In the genomic region with DNA sequence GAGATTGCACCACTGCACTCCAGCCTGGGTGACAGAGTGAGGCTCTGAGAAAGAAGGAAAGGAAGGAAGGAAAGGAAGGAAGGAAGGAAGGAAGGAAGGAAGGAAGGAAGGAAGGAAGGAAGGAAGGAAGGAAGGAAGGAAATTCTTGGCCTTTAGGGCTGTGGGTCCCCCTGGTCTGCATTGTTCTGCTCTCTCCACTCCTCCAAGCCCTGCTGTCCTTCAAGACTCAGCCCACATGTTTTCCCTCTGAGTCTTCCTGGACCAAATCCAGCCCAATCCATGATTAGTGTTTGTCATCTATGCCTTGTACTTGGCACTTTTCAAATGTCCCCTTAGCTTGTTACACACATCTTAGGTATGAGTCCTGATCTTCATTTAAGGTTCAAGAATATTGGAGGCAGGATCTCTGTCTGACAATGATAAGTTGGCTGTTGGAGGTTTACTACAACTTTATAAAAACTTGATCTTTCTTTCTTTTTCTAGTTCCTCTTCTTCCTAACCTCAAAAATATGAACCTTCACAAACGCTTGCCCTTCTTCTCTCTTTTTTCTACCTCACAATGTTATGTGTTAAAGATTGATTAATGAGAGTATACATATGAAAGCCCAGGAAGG, we compare ENCODE assay signal across 9 cellular contexts. TPM values are rescaled to one million over a fixed set of nuclear protein-coding genes. Genes with fewer than 3 reads are reported as not detected.
DNase-seq lines count a peak whose midpoint lies in the region; ATAC-seq, FAIRE-seq and TF ChIP-seq lines count a peak whose summit lies in the region.
"Had no signal": no experiment of that assay in that cellular context is flagged by ENCODE, and none has a peak within 500 bp of the region (broad histone marks: within the 10 kb centered on the region; RNA-seq: fewer than 3 reads in every experiment).

No MANE protein-coding gene starts in this region.

- TF ChIP-seq CTCF in IMR-90 (conservative IDR thresholded peaks at IDR 0.05; ENCODE audit: low read depth, low read length) (no peak), epithelial cell of esophagus (IDR thresholded peaks at IDR 0.05; ENCODE audit: insufficient read depth, low read depth, low read length, missing control alignments) (no peak), kidney (IDR thresholded peaks at IDR 0.05; ENCODE audit: borderline replicate concordance, extremely low read depth, insufficient read depth) (no peak)

- intact Hi-C loops in IMR-90 (cut with micrococcal nuclease) (no loop called here), kidney (cut with DNase I) (no loop called here)

- H3K4ac ChIP-seq in IMR-90 (ENCODE audit: low read depth, low read length) = no peak overlapping the region; the same call in 1 of the 2 replicates

- no peak overlapping the region for H2AK9ac ChIP-seq in IMR-90 (replicated peaks; ENCODE audit: low read depth, low read length, poor library complexity)

- no peak overlapping the region for H4K8ac ChIP-seq in IMR-90 (ENCODE audit: low read depth in 2 of 2, low read length in 2 of 2)

- peak overlapping the region; percentile 67 for H2BK20ac ChIP-seq in IMR-90 (ENCODE audit: low read depth, low read length)

- H3K9me1 ChIP-seq in IMR-90 (ENCODE audit: insufficient read depth, low read length) = peaks cover 5% of the 10 kb centered on the region; the same call in 1 of the 2 replicates

- 0 out of 2 replicates have a peak overlapping the region, but pooled peaks have one; percentile 30 for H2BK120ac ChIP-seq in IMR-90 (ENCODE audit: low read depth, low read length)

- no peak overlapping the region for H3K23ac ChIP-seq in IMR-90 (ENCODE audit: low read depth, low read length)

- TF ChIP-seq POLR2A in IMR-90 (IDR thresholded peaks at IDR 0.05; ENCODE audit: low read depth, low read length) = no peak

- no peak overlapping the region for H2BK15ac ChIP-seq in IMR-90 (ENCODE audit: low read depth, low read length)

- H3K9ac ChIP-seq in IMR-90 (ENCODE audit: low read depth, low read length) (no peak overlapping the region), kidney (ENCODE audit: low read length in 2 of 2) (no peak overlapping the region)

- H3K4me3 ChIP-seq in IMR-90 (ENCODE audit: insufficient read depth, low read depth, low read length) (no peak overlapping the region), epithelial cell of esophagus (ENCODE audit: low read length) (no peak overlapping the region), kidney (ENCODE audit: low read length in 2 of 2) (no peak overlapping the region)

- no peak for TF ChIP-seq RAD21 in IMR-90 (IDR thresholded peaks at IDR 0.05; ENCODE audit: low read length)

- H3K27ac ChIP-seq in IMR-90 (ENCODE audit: insufficient read depth, low read length) (no peak overlapping the region), kidney (ENCODE audit: low read depth in 2 of 2, low read length in 2 of 2) (no peak overlapping the region)

- H3K36me3 ChIP-seq in IMR-90 (ENCODE audit: control insufficient read depth, insufficient read depth, low read length) (no peaks in the 10 kb centered on the region), kidney (ENCODE audit: control insufficient read depth in 1 of 2, insufficient read depth in 2 of 2, low read length in 2 of 2) (no peaks in the 10 kb centered on the region)

- H3K4me2 ChIP-seq in IMR-90 (ENCODE audit: low read depth, low read length) = no peak overlapping the region

- H4K91ac ChIP-seq in IMR-90 (ENCODE audit: insufficient read depth, low read depth, low read length) = no peak overlapping the region

- CTCF ChIA-PET in IMR-90 (lab: Yijun Ruan, JAX) = no interaction called here

- WGBS in IMR-90 (ENCODE audit: extremely low coverage in 2 of 2, insufficient read length in 1 of 2), 2 experiments = no CpG with 5 or more reads among the region's 1 CpG

- FAIRE-seq in kidney (lab: Jason Lieb, UNC) = no peak

- H2AFZ ChIP-seq in IMR-90 (replicated peaks; ENCODE audit: low read length, poor library complexity) = peak overlapping the region; percentile 71

- H3K4me1 ChIP-seq in IMR-90 (ENCODE audit: control insufficient read depth, insufficient read depth, low read length) (peaks cover 1% of the 10 kb centered on the region; the same call in 1 of the 2 replicates), kidney (ENCODE audit: control insufficient read depth in 1 of 2, insufficient read depth in 1 of 2, low read depth in 1 of 2, low read length in 2 of 2) (peaks cover 2 to 3% of the 10 kb centered on the region in 2 donors)

- 0 out of 2 replicates have a peak overlapping the region, but pooled peaks have one; percentile 3 for H2AK5ac ChIP-seq in IMR-90 (ENCODE audit: low read depth, low read length)

- no peak overlapping the region for H3K56ac ChIP-seq in IMR-90 (ENCODE audit: extremely low read depth, insufficient read depth, low read length)

- in situ Hi-C loops in IMR-90 (cut with MboI; ENCODE audit: low sequenced_read_pairs) = no loop called here

- no peaks in the 10 kb centered on the region for H3K27me3 ChIP-seq in IMR-90 (ENCODE audit: control insufficient read depth, insufficient read depth, low read length)

- POLR2A ChIA-PET in IMR-90 (lab: Charles Lee; ENCODE audit: unreplicated experiment) = no interaction called here

- H3K79me1 ChIP-seq in IMR-90 (ENCODE audit: low read depth in 1 of 2, low read length in 2 of 2) = no peaks in the 10 kb centered on the region

- no peaks in the 10 kb centered on the region for H4K20me1 ChIP-seq in IMR-90 (ENCODE audit: insufficient read depth, low read length)

- dilution Hi-C loops in IMR-90 (cut with HindIII; ENCODE audit: low sequenced_read_pairs, unreplicated experiment) = no loop called here

- H3K14ac ChIP-seq in IMR-90 (replicated peaks; ENCODE audit: low read depth, low read length) = peak overlapping the region; percentile 25; the same call in 1 of the 2 replicates

- peak overlapping the region; percentile 1 for H2BK5ac ChIP-seq in IMR-90 (ENCODE audit: low read depth, low read length, poor library complexity, severe bottlenecking)

- ATAC-seq in GM21447 (IDR thresholded peaks at IDR 0.05; ENCODE audit: unreplicated experiment) (peak; percentile 26), IMR-90 (ENCODE audit: low read depth) (peak; percentile 64)

- H3K9me3 ChIP-seq in IMR-90 (ENCODE audit: control insufficient read depth, insufficient read depth, low read length) = no peaks in the 10 kb centered on the region
- H3K9me3 ChIP-seq in kidney (ENCODE audit: control insufficient read depth in 1 of 2, low read length in 2 of 2) = no peaks in the 10 kb centered on the region

- DNase-seq in GM03348 (ENCODE audit: low spot score) = peak; percentile 51
- peak; percentile 70 for DNase-seq in IMR-90
- DNase-seq in epithelial cell of esophagus (ENCODE audit: low read depth) = peak; percentile 74
- no peak for DNase-seq in NCI-H526 treated with DMSO at 0.1 percent for 48 hours (lab: John Stamatoyannopoulos, UW)
- DNase-seq in kidney = no peak
- DNase-seq in foreskin melanocyte = no peak
- no peak for DNase-seq in NCI-H2227 treated with DMSO at 0.1 percent for 48 hours (lab: John Stamatoyannopoulos, UW)
- DNase-seq: SW 1271 had no signal

- BruUV-seq in IMR-90 (replicated peaks; lab: Mats Ljungman, UMichigan) = no TSS peak

- no peak overlapping the region for H3K18ac ChIP-seq in IMR-90 (ENCODE audit: low read depth, low read length)

- no peak overlapping the region for H4K5ac ChIP-seq in IMR-90 (ENCODE audit: low read depth, low read length)

TF ChIP-seq in IMR-90, 13 proteins besides CTCF, POLR2A, EP300 and RAD21:
- TF ChIP-seq FOS (IDR thresholded peaks at IDR 0.05; ENCODE audit: low read depth, low read length) = no peak
- no peak for TF ChIP-seq NFE2L2 (IDR thresholded peaks at IDR 0.05; ENCODE audit: low read depth, low read length)
- TF ChIP-seq, protein P1, sequence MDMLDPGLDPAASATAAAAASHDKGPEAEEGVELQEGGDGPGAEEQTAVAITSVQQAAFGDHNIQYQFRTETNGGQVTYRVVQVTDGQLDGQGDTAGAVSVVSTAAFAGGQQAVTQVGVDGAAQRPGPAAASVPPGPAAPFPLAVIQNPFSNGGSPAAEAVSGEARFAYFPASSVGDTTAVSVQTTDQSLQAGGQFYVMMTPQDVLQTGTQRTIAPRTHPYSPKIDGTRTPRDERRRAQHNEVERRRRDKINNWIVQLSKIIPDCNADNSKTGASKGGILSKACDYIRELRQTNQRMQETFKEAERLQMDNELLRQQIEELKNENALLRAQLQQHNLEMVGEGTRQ (IDR thresholded peaks at IDR 0.05; ENCODE audit: low read depth, low read length) = no peak

RNA-seq across cellular contexts. Expression of a gene that starts 48.9 kb away (rescaled TPM):
- total RNA-seq in IMR-90 (2012; rRNA removed) (42.3 and 43.0 TPM in 2 replicates), kidney (31.0 TPM)
- polyA plus RNA-seq in IMR-90 (2012; rRNA removed) (12.3 and 12.9 TPM in 2 replicates), kidney (ENCODE audit: insufficient read depth, low read depth, low replicate concordance) (8.3 TPM)
- polyA plus RNA-seq in IMR-90 (2012; cell fraction: cytosol; rRNA removed) = 2.9 and 3.1 TPM in 2 replicates
- polyA plus RNA-seq in IMR-90 (2012; cell fraction: nucleus; rRNA removed; ENCODE audit: low replicate concordance) = 5.9 and 22.2 TPM in 2 replicates

Comparison
In these comparisons a context has a peak if more than half of its experiments do, and no peak if none do; other contexts are left out.
1. DNase-seq: peak in GM03348 (single experiment), IMR-90 (single experiment) and epithelial cell of esophagus (single experiment); none in NCI-H526 treated with DMSO at 0.1 percent for 48 hours (single experiment), kidney (single experiment), foreskin melanocyte (single experiment) and NCI-H2227 treated with DMSO at 0.1 percent for 48 hours (single experiment).